In genomic region chr6:26122793-26123674, GRCh38 we compare ENCODE assay signal across 8 cellular contexts. TPM values are rescaled to one million over a fixed set of nuclear protein-coding genes. Genes with fewer than 3 reads are reported as not detected.
DNase-seq lines count a peak whose midpoint lies in the region; ATAC-seq and TF ChIP-seq lines count a peak whose summit lies in the region.

No MANE protein-coding gene starts in this region.

- DNase-seq in GM13976 (ENCODE audit: low spot score) (peak; percentile 84), NCI-H146 treated with DMSO at 0.1 percent for 48 hours (lab: John Stamatoyannopoulos, UW; ENCODE audit: unreplicated experiment) (peak; percentile 99), T-helper 1 cell (peak; percentile 81 to 100 (median 88)), amniotic stem cell (lab: John Stamatoyannopoulos, UW) (peak; percentile 89), left cardiac atrium (peak; percentile 97), posterior cingulate gyrus (peak; percentile 74 to 97 (median 88)), upper lobe of left lung (peak; percentile 88 to 97)

- in situ Hi-C loops in GM13976 (cut with MboI; ENCODE audit: low sequenced_read_pairs, unreplicated experiment): no loop called here

- no peaks in the 10 kb centered on the region for H3K27me3 ChIP-seq in upper lobe of left lung

- ATAC-seq in HG02870 (IDR thresholded peaks at IDR 0.05; ENCODE audit: unreplicated experiment) (peak; percentile 42), left cardiac atrium (peak; percentile 87 to 88), upper lobe of left lung (ENCODE audit: low FRiP score in 2 of 2) (peak; percentile 92 to 93)

- peak; percentile 67 to 99 (median 85) for TF ChIP-seq EP300 in upper lobe of left lung (IDR thresholded peaks at IDR 0.05)

- peaks cover 0 to 5% (median 3%) of the 10 kb centered on the region in 4 donors for H3K36me3 ChIP-seq in upper lobe of left lung

- peak overlapping the region; percentile 94 to 98 (median 96) for H3K27ac ChIP-seq in upper lobe of left lung

- intact Hi-C loops in left cardiac atrium (cut with DNase I) (loop anchor here in 1 of 2 donors (1.0 kb wide), 1 partner anchor 34 kb away; no protein-coding TSS in a partner anchor), posterior cingulate gyrus (cut with DNase I) (loop anchor here (2.0 kb wide), 1 partner anchor 18 kb away; no protein-coding TSS in a partner anchor)

- peaks cover 17 to 21% (median 20%) of the 10 kb centered on the region in 4 donors for H3K4me1 ChIP-seq in upper lobe of left lung

- WGBS in upper lobe of left lung, 2 donors: 0 to 1% methylated on average over 25 to 28 of the region's 38 CpGs

- TF ChIP-seq POLR2A in upper lobe of left lung (IDR thresholded peaks at IDR 0.05): peak in 3 of 4 donors; percentile 62 to 78 (median 63)

- TF ChIP-seq CTCF in GM13976 (IDR thresholded peaks at IDR 0.05; ENCODE audit: borderline replicate concordance, control extremely low read depth, extremely low read depth, insufficient read depth, missing control alignments): no peak
- TF ChIP-seq CTCF in upper lobe of left lung (IDR thresholded peaks at IDR 0.05): peak in 1 of 6 experiments; percentile 6

- no peaks in the 10 kb centered on the region for H3K9me3 ChIP-seq in upper lobe of left lung

- peak overlapping the region; percentile 32 to 75 (median 72) for H3K4me3 ChIP-seq in upper lobe of left lung

RNA-seq across cellular contexts. Expression of gene HFE, which starts 35.8 kb away (rescaled TPM):
- total RNA-seq in left cardiac atrium (1 to 10 TPM; 6.0 to 8.8 TPM), upper lobe of left lung (10 to 100 TPM in 2 of 6 donors, 1 to 10 TPM in 4; 3.8 to 26.2 (median 8.5) TPM)

Comparison
In these comparisons a context has a peak if more than half of its experiments do, and no peak if none do; other contexts are left out.
1. Peak in every context shown above with its lines: DNase-seq, ATAC-seq, H3K4me3 ChIP-seq and H3K27ac ChIP-seq.
2. ATAC-seq: peak in every context shown above with its lines; median percentile 92 in upper lobe of left lung; 88 in left cardiac atrium; 42 in HG02870.